In genomic region chr17:8063761-8064589, GRCh38 we compare ENCODE assay signal across 23 cellular contexts. TPM values are rescaled to one million over a fixed set of nuclear protein-coding genes. Genes with fewer than 3 reads are reported as not detected.
DNase-seq lines count a peak whose midpoint lies in the region; FAIRE-seq and TF ChIP-seq lines count a peak whose summit lies in the region.
"Had no signal": no experiment of that assay in that cellular context is flagged by ENCODE, and none has a peak within 500 bp of the region (broad histone marks: within the 10 kb centered on the region; RNA-seq: fewer than 3 reads in every experiment).

No MANE protein-coding gene starts in this region.

- POLR2A ChIA-PET in HEK293 (lab: Yijun Ruan, JAX) (no interaction called here), H1 (lab: Charles Lee; ENCODE audit: partially characterized antibody) (interaction anchor here (1.0 to 1.7 kb wide), 3 partner anchors 11 to 158 kb away, joined by 3 to 4 read pairs (median 4); no protein-coding TSS in a partner anchor)

- no peak for TF ChIP-seq EP300 in H1 (IDR thresholded peaks at IDR 0.05; ENCODE audit: borderline replicate concordance in 1 of 2, low read depth in 2 of 2, low read length in 2 of 2)

- H3K9me3 ChIP-seq in HEK293 (ENCODE audit: control insufficient read depth, insufficient read depth, low read depth, low read length) (no peaks in the 10 kb centered on the region), H1 (ENCODE audit: insufficient read depth in 2 of 2, low read depth in 1 of 2, low read length in 1 of 2) (no peaks in the 10 kb centered on the region), neural progenitor cell (ENCODE audit: low read depth) (no peaks in the 10 kb centered on the region), MM.1S (replicated peaks; ENCODE audit: insufficient read depth, low read length) (no peaks in the 10 kb centered on the region)
- H3K9me3 ChIP-seq: breast epithelium, Caco-2, gastroesophageal sphincter, thoracic aorta had no signal

- H2BK120ac ChIP-seq in H1 (replicated peaks; ENCODE audit: low read depth, low read length) = no peak overlapping the region

- no peak overlapping the region; the same call in 1 of the 2 replicates for H2AK5ac ChIP-seq in H1 (ENCODE audit: low read depth, low read length)

- no peak overlapping the region for H3K23ac ChIP-seq in H1 (ENCODE audit: insufficient read length)

- no peaks in the 10 kb centered on the region for H3K36me3 Mint-ChIP-seq in neural progenitor cell
- H3K36me3 Mint-ChIP-seq: activated naive CD8-positive, alpha-beta T cell treated with anti-CD3 and anti-CD28 coated beads, Interleukin-2, amount 10 ng/mL, durations not matched to agents 7 days and 5 days; naive thymus-derived CD8-positive, alpha-beta T cell; T-cell had no signal

- H3K4ac ChIP-seq in H1 (replicated peaks; ENCODE audit: insufficient read length, low read depth, low read length) = no peak overlapping the region

- no peaks in the 10 kb centered on the region; the same call in 1 of the 2 replicates for H3K79me1 ChIP-seq in H1 (ENCODE audit: low read depth, low read length)

- TF ChIP-seq RAD21 in H1 (IDR thresholded peaks at IDR 0.05 in 1 of 2, conservative IDR thresholded peaks at IDR 0.05 in 1 of 2; ENCODE audit: low read depth in 2 of 2, low read length in 2 of 2) = no peak

- no peak overlapping the region for H3K4me3 Mint-ChIP-seq in neural progenitor cell
- H3K4me3 Mint-ChIP-seq: activated CD8-positive, alpha-beta T cell treated with anti-CD3 and anti-CD28 coated beads for 36 hours; activated naive CD8-positive, alpha-beta T cell treated with anti-CD3 and anti-CD28 coated beads, Interleukin-2, amount 10 ng/mL, durations not matched to agents 7 days and 5 days; activated T-cell treated with anti-CD3 and anti-CD28 coated beads, Interleukin-2, amount 50 U/mL, for 4 hours; naive thymus-derived CD8-positive, alpha-beta T cell; T-cell had no signal

- no peak overlapping the region for H3K4me3 ChIP-seq in HEK293 (ENCODE audit: low read depth, low read length)
- H3K4me3 ChIP-seq in H1 (ENCODE audit: extremely low read depth in 1 of 4, insufficient read depth in 2 of 4, low read depth in 3 of 4, low read length in 4 of 4) = peak overlapping the region; percentile 27 to 56 (median 42)
- peak overlapping the region; percentile 12 for H3K4me3 ChIP-seq in neural progenitor cell
- H3K4me3 ChIP-seq in MM.1S (ENCODE audit: low read length) = no peak overlapping the region
- H3K4me3 ChIP-seq: dorsolateral prefrontal cortex, thoracic aorta had no signal

- peak overlapping the region; percentile 80; the same call in 1 of the 2 replicates for H2BK20ac ChIP-seq in H1 (ENCODE audit: low read length)

- no peak overlapping the region for H3K56ac ChIP-seq in H1 (replicated peaks; ENCODE audit: insufficient read length, low read depth, low read length)

- H3K9ac ChIP-seq in H1 (replicated peaks in 1 of 4; ENCODE audit: extremely low read depth in 1 of 4, low read depth in 3 of 4, low read length in 3 of 4) (no peak overlapping the region), neural progenitor cell (no peak overlapping the region), MM.1S (ENCODE audit: low read length) (no peak overlapping the region)

- H3K4me1 ChIP-seq in HEK293 (ENCODE audit: control insufficient read depth, insufficient read depth, low read length) (peaks cover 15% of the 10 kb centered on the region), H1 (replicated peaks in 1 of 4; ENCODE audit: control insufficient read depth in 3 of 4, insufficient read depth in 4 of 4, low read length in 3 of 4) (peaks cover 7 to 29% (median 14%) of the 10 kb centered on the region in 4 experiments), neural progenitor cell (peaks cover 21% of the 10 kb centered on the region), MM.1S (ENCODE audit: low read length) (peaks cover 4% of the 10 kb centered on the region)
- H3K4me1 ChIP-seq: breast epithelium had no signal

- H4K91ac ChIP-seq in H1 (replicated peaks; ENCODE audit: insufficient read length, low read length) = no peak overlapping the region

- H3K4me2 ChIP-seq in H1 (ENCODE audit: insufficient read depth in 1 of 2, low read depth in 2 of 2, low read length in 2 of 2) (peak overlapping the region; percentile 80 to 86), neural progenitor cell (peak overlapping the region; percentile 65), MM.1S (ENCODE audit: low read depth, low read length) (no peak overlapping the region)

- H2AFZ ChIP-seq in H1 (ENCODE audit: low read length) = no peak overlapping the region
- H2AFZ ChIP-seq in neural progenitor cell (replicated peaks) = no peak overlapping the region
- H2AFZ ChIP-seq in MM.1S (ENCODE audit: low read length) = no peak overlapping the region

- no peaks in the 10 kb centered on the region for H3K9me3 Mint-ChIP-seq in neural progenitor cell
- H3K9me3 Mint-ChIP-seq: activated CD8-positive, alpha-beta T cell treated with anti-CD3 and anti-CD28 coated beads for 36 hours; activated naive CD8-positive, alpha-beta T cell treated with anti-CD3 and anti-CD28 coated beads, Interleukin-2, amount 10 ng/mL, durations not matched to agents 7 days and 5 days; activated T-cell treated with anti-CD3 and anti-CD28 coated beads, Interleukin-2, amount 50 U/mL, for 4 hours; naive thymus-derived CD8-positive, alpha-beta T cell; T-cell had no signal

- H3K36me3 ChIP-seq in HEK293 (ENCODE audit: control insufficient read depth in 2 of 2, insufficient read depth in 1 of 2, low read length in 2 of 2) (no peaks in the 10 kb centered on the region), H1 (ENCODE audit: control insufficient read depth in 2 of 4, insufficient read depth in 4 of 4, low read length in 3 of 4) (no peaks in the 10 kb centered on the region), neural progenitor cell (no peaks in the 10 kb centered on the region), MM.1S (replicated peaks; ENCODE audit: insufficient read depth, low read length) (no peaks in the 10 kb centered on the region)
- H3K36me3 ChIP-seq: breast epithelium, gastroesophageal sphincter, thoracic aorta had no signal

- H3K23me2 ChIP-seq in H1 (ENCODE audit: low read depth, low read length) = peaks cover 9% of the 10 kb centered on the region; the same call in 1 of the 2 replicates

- 8% methylated on average over 13 of the region's 29 CpGs; no CpG with 5 or more reads in 1 of the 2 experiments for WGBS in H1 (ENCODE audit: extremely low coverage in 1 of 2, insufficient coverage in 1 of 2, insufficient read length in 1 of 2, insufficient replicate concordance in 2 of 2, low coverage in 1 of 2, low lambda C conversion rate in 2 of 2, missing lambda C conversion rate in 1 of 2), 2 experiments

- H3K27ac Mint-ChIP-seq in neural progenitor cell = no peak overlapping the region
- H3K27ac Mint-ChIP-seq: activated CD8-positive, alpha-beta T cell treated with anti-CD3 and anti-CD28 coated beads for 36 hours; activated naive CD8-positive, alpha-beta T cell treated with anti-CD3 and anti-CD28 coated beads, Interleukin-2, amount 10 ng/mL, durations not matched to agents 7 days and 5 days; naive thymus-derived CD8-positive, alpha-beta T cell; progenitor cell of endocrine pancreas had no signal

- H4K8ac ChIP-seq in H1 (ENCODE audit: extremely low read depth, insufficient read depth, low read length) = no peak overlapping the region

- H3K27me3 Mint-ChIP-seq in neural progenitor cell (ENCODE audit: insufficient read depth, low read depth) = peaks cover 71% of the 10 kb centered on the region

- H3K79me2 ChIP-seq in H1 (ENCODE audit: control insufficient read depth in 1 of 2, insufficient read depth in 2 of 2, low read length in 2 of 2) (no peaks in the 10 kb centered on the region), neural progenitor cell (ENCODE audit: low read depth) (no peaks in the 10 kb centered on the region), MM.1S (ENCODE audit: low read length) (no peaks in the 10 kb centered on the region)

- H3K27me3 ChIP-seq in H1 (replicated peaks in 1 of 4; ENCODE audit: control insufficient read depth in 3 of 4, extremely low read depth in 1 of 4, insufficient read depth in 3 of 4, low read length in 3 of 4) (peaks cover 5 to 24% (median 20%) of the 10 kb centered on the region in 4 experiments; a peak in 6 of 7 replicates), neural progenitor cell (peaks cover 95% of the 10 kb centered on the region), MM.1S (replicated peaks; ENCODE audit: insufficient read depth, low read length) (peaks cover 94% of the 10 kb centered on the region)

- TF ChIP-seq POLR2A in H1 (IDR thresholded peaks at IDR 0.05; ENCODE audit: control extremely low read depth in 1 of 2, low read depth in 2 of 2, low read length in 2 of 2) = no peak

- peak overlapping the region; percentile 87; the same call in 1 of the 2 replicates for H2BK12ac ChIP-seq in H1 (ENCODE audit: low read depth, low read length)

- CTCF ChIA-PET in HEK293 (lab: Yijun Ruan, JAX) (interaction anchor here (0.8 to 3.0 kb wide), 3 partner anchors 10 to 46 kb away, joined by 3 to 20 read pairs (median 10); no protein-coding TSS in a partner anchor), H1 (lab: Charles Lee; ENCODE audit: partially characterized antibody) (interaction anchor here (1.2 to 11.6 kb wide), 2 partner anchors 11 to 52 kb away, joined by 3 to 270 read pairs; no protein-coding TSS in a partner anchor)

- FAIRE-seq in H1 (lab: Jason Lieb, UNC) = no peak

- no peak overlapping the region for H3K14ac ChIP-seq in H1 (ENCODE audit: insufficient read length)

- peaks cover 0 to 4% of the 10 kb centered on the region in 2 experiments for H4K20me1 ChIP-seq in H1 (replicated peaks in 1 of 2; ENCODE audit: control insufficient read depth in 1 of 2, insufficient read depth in 2 of 2, low read length in 2 of 2)
- peaks cover 8% of the 10 kb centered on the region for H4K20me1 ChIP-seq in neural progenitor cell (ENCODE audit: low read depth)
- H4K20me1 ChIP-seq in MM.1S (ENCODE audit: insufficient read depth, low read length) = no peaks in the 10 kb centered on the region

- TF ChIP-seq CTCF in HEK293 (tag by site-specific recombination; IDR thresholded peaks at IDR 0.05) (no peak), H1 (IDR thresholded peaks at IDR 0.05; ENCODE audit: control extremely low read depth in 1 of 3, insufficient read depth in 1 of 3, low read depth in 1 of 3, low read length in 3 of 3) (no peak), neural progenitor cell (IDR thresholded peaks at IDR 0.05) (no peak), MM.1S (IDR thresholded peaks at IDR 0.05; ENCODE audit: low read length) (no peak)

- H3K4me1 Mint-ChIP-seq in neural progenitor cell = peaks cover 7% of the 10 kb centered on the region
- H3K4me1 Mint-ChIP-seq: T-cell had no signal

- H3F3A ChIP-seq in neural progenitor cell (ENCODE audit: low read depth) = peaks cover 12% of the 10 kb centered on the region
- H3F3A ChIP-seq in MM.1S (ENCODE audit: insufficient read depth, low read length) = no peaks in the 10 kb centered on the region

- H2BK15ac ChIP-seq in H1 (ENCODE audit: low read length) = peak overlapping the region; percentile 53; the same call in 1 of the 2 replicates

- H4K5ac ChIP-seq in H1 (ENCODE audit: insufficient read length, low read depth, low read length) = no peak overlapping the region

- no peaks in the 10 kb centered on the region for H3K9me2 ChIP-seq in MM.1S (replicated peaks; ENCODE audit: insufficient read depth, low read length)

- H3K27ac ChIP-seq in HEK293 (ENCODE audit: extremely low read depth, low read depth, low read length) = no peak overlapping the region
- H3K27ac ChIP-seq in H1 (ENCODE audit: low read depth, low read length) = no peak overlapping the region
- no peak overlapping the region for H3K27ac ChIP-seq in neural progenitor cell
- no peak overlapping the region for H3K27ac ChIP-seq in MM.1S (ENCODE audit: low read length)
- H3K27ac ChIP-seq: breast epithelium, dorsolateral prefrontal cortex, gastroesophageal sphincter, thoracic aorta had no signal

- DNase-seq in H1 (ENCODE audit: low read depth in 1 of 2, low spot score in 2 of 2) (no peak), neural progenitor cell (ENCODE audit: low spot score) (no peak), MM.1S (no peak), SW480 (ENCODE audit: low spot score) (no peak), NCI-H526 (lab: John Stamatoyannopoulos, UW) (no peak)
- DNase-seq: activated CD8-positive, alpha-beta T cell treated with anti-CD3 and anti-CD28 coated beads for 36 hours; activated naive CD8-positive, alpha-beta T cell treated with anti-CD3 and anti-CD28 coated beads, Interleukin-2, amount 10 ng/mL, durations not matched to agents 7 days and 5 days; activated T-cell treated with anti-CD3 and anti-CD28 coated beads, Interleukin-2, amount 50 U/mL, for 4 hours; Caco-2; EL; erythroblast; NCI-H1694; NCI-H2227 treated with DMSO at 0.1 percent for 48 hours; T-cell had no signal

- peak overlapping the region; percentile 30; the same call in 1 of the 2 replicates for H2BK5ac ChIP-seq in H1 (ENCODE audit: low read depth, low read length)

- peak overlapping the region; percentile 71 for H3K18ac ChIP-seq in H1 (ENCODE audit: extremely low read depth, low read length)

RNA-seq across cellular contexts. Expression of gene ALOX12B, which starts 23.5 kb away (rescaled TPM):
- total RNA-seq in H1 (2021; fragmentation: NEBNext Ultra II Directional; extraction: Animal tissue kit (Norgen Biotek cat#: 25700)) = not detected in 2 replicates
- polyA plus RNA-seq in H1 (2011; rRNA removed) = 0.82 and 0.86 TPM in 2 replicates
- 0.45 TPM for polyA plus RNA-seq in H1 (2011; cell fraction: cytosol; rRNA removed)
- polyA plus RNA-seq in H1 (2011; cell fraction: nucleus; rRNA removed) = 0.88 TPM
- 0.48 to 1.3 TPM (median 0.92 TPM) in 4 replicates for polyA plus RNA-seq in H1 (2012, experiment 1 of 2)
- polyA plus RNA-seq in H1 (2012, experiment 2 of 2) = 0.96 TPM
- polyA plus RNA-seq in H1 (2013, experiment 1 of 2) = 0.12 TPM
- polyA plus RNA-seq in H1 (2013, experiment 2 of 2) = 0.26 TPM
- polyA minus RNA-seq in H1 (2011; rRNA and poly(A)+ RNA removed) = 0.41 and 0.82 TPM in 2 replicates
- polyA minus RNA-seq in H1 (2011; cell fraction: cytosol; rRNA and poly(A)+ RNA removed) = not detected
- not detected for polyA minus RNA-seq in H1 (2011; cell fraction: nucleus; rRNA and poly(A)+ RNA removed)
- total RNA-seq in neural progenitor cell (ENCODE audit: low replicate concordance) = 0.28 TPM in 1 of 2 replicates, not detected in the other
- total RNA-seq: breast epithelium, lung microvascular endothelial cell, thoracic aorta had no signal

RNA-seq across cellular contexts. Expression of gene ALOX15B, which starts 25.1 kb away (rescaled TPM):
- total RNA-seq in H1 (2021; fragmentation: NEBNext Ultra II Directional; extraction: Animal tissue kit (Norgen Biotek cat#: 25700)) = 0.46 and 0.63 TPM in 2 replicates
- polyA plus RNA-seq in H1 (2011; rRNA removed) = 0.91 and 1.4 TPM in 2 replicates
- polyA plus RNA-seq in H1 (2011; cell fraction: cytosol; rRNA removed) = 0.76 TPM
- 1.3 TPM for polyA plus RNA-seq in H1 (2011; cell fraction: nucleus; rRNA removed)
- 0.42 to 0.79 TPM (median 0.60 TPM) in 4 replicates for polyA plus RNA-seq in H1 (2012, experiment 1 of 2)
- 0.26 TPM for polyA plus RNA-seq in H1 (2012, experiment 2 of 2)
- 0.73 TPM for polyA plus RNA-seq in H1 (2013, experiment 1 of 2)
- 0.70 TPM for polyA plus RNA-seq in H1 (2013, experiment 2 of 2)
- polyA minus RNA-seq in H1 (2011; rRNA and poly(A)+ RNA removed) = 0.51 and 0.63 TPM in 2 replicates
- polyA minus RNA-seq in H1 (2011; cell fraction: cytosol; rRNA and poly(A)+ RNA removed) = not detected
- polyA minus RNA-seq in H1 (2011; cell fraction: nucleus; rRNA and poly(A)+ RNA removed) = 0.70 TPM
- total RNA-seq in neural progenitor cell (ENCODE audit: low replicate concordance) = 0.06 TPM in 1 of 2 replicates, not detected in the other
- total RNA-seq: activated naive CD8-positive, alpha-beta T cell treated with anti-CD3 and anti-CD28 coated beads, Interleukin-2, amount 10 ng/mL, durations not matched to agents 7 days and 5 days; Caco-2; lung microvascular endothelial cell; naive thymus-derived CD8-positive, alpha-beta T cell; progenitor cell of endocrine pancreas had no signal
- polyA plus RNA-seq: naive thymus-derived CD8-positive, alpha-beta T cell had no signal

RNA-seq across cellular contexts. Expression of gene ALOXE3, which starts 54.3 kb away (rescaled TPM):
- not detected in 2 replicates for total RNA-seq in H1 (2021; fragmentation: NEBNext Ultra II Directional; extraction: Animal tissue kit (Norgen Biotek cat#: 25700))
- polyA plus RNA-seq in H1 (2011; rRNA removed) = 0.26 and 0.55 TPM in 2 replicates
- 0.17 TPM for polyA plus RNA-seq in H1 (2011; cell fraction: cytosol; rRNA removed)
- 0.40 TPM for polyA plus RNA-seq in H1 (2011; cell fraction: nucleus; rRNA removed)
- polyA plus RNA-seq in H1 (2012, experiment 1 of 2) = 0.17 to 0.50 TPM (median 0.31 TPM) in 4 replicates
- polyA plus RNA-seq in H1 (2012, experiment 2 of 2) = 0.16 TPM
- 0.34 TPM for polyA plus RNA-seq in H1 (2013, experiment 1 of 2)
- polyA plus RNA-seq in H1 (2013, experiment 2 of 2) = 0.07 TPM
- 0.09 and 0.27 TPM in 2 replicates for polyA minus RNA-seq in H1 (2011; rRNA and poly(A)+ RNA removed)
- polyA minus RNA-seq in H1 (2011; cell fraction: cytosol; rRNA and poly(A)+ RNA removed) = not detected
- polyA minus RNA-seq in H1 (2011; cell fraction: nucleus; rRNA and poly(A)+ RNA removed) = not detected
- not detected in 2 replicates for total RNA-seq in neural progenitor cell (ENCODE audit: low replicate concordance)
- total RNA-seq: activated naive CD8-positive, alpha-beta T cell treated with anti-CD3 and anti-CD28 coated beads, Interleukin-2, amount 10 ng/mL, durations not matched to agents 7 days and 5 days; activated T-cell treated with anti-CD3 and anti-CD28 coated beads, Interleukin-2, amount 50 U/mL, for 4 hours; Caco-2; lung microvascular endothelial cell; progenitor cell of endocrine pancreas; thoracic aorta had no signal

RNA-seq across cellular contexts. Expression of gene HES7, which starts 59.9 kb away (rescaled TPM):
- 0.32 and 0.69 TPM in 2 replicates for total RNA-seq in H1 (2021; fragmentation: NEBNext Ultra II Directional; extraction: Animal tissue kit (Norgen Biotek cat#: 25700))
- 0.20 and 0.55 TPM in 2 replicates for polyA plus RNA-seq in H1 (2011; rRNA removed)
- polyA plus RNA-seq in H1 (2011; cell fraction: cytosol; rRNA removed) = 0.30 TPM
- 1.2 TPM for polyA plus RNA-seq in H1 (2011; cell fraction: nucleus; rRNA removed)
- polyA plus RNA-seq in H1 (2012, experiment 1 of 2) = 0.23 to 0.66 TPM (median 0.48 TPM) in 4 replicates
- 0.22 TPM for polyA plus RNA-seq in H1 (2012, experiment 2 of 2)
- 0.41 TPM for polyA plus RNA-seq in H1 (2013, experiment 1 of 2)
- polyA plus RNA-seq in H1 (2013, experiment 2 of 2) = 0.15 TPM
- 0.09 TPM in 1 of 2 replicates, not detected in the other for polyA minus RNA-seq in H1 (2011; rRNA and poly(A)+ RNA removed)
- not detected for polyA minus RNA-seq in H1 (2011; cell fraction: cytosol; rRNA and poly(A)+ RNA removed)
- polyA minus RNA-seq in H1 (2011; cell fraction: nucleus; rRNA and poly(A)+ RNA removed) = not detected
- total RNA-seq in neural progenitor cell (ENCODE audit: low replicate concordance) = 2.0 TPM in 1 of 2 replicates, not detected in the other
- total RNA-seq: breast epithelium, Caco-2, lung microvascular endothelial cell, progenitor cell of endocrine pancreas, smooth muscle cell, thoracic aorta had no signal
- polyA plus RNA-seq: naive thymus-derived CD8-positive, alpha-beta T cell; smooth muscle cell had no signal

Comparison
In these comparisons a context has a peak if more than half of its experiments do, and no peak if none do; other contexts are left out.
1. H3K4me3 ChIP-seq: peak in H1 (4 of 4) and neural progenitor cell (single experiment); none in HEK293 (single experiment) and MM.1S (single experiment).